Comparison of ENCODE assay signal across 8 cellular contexts in the genomic region with DNA sequence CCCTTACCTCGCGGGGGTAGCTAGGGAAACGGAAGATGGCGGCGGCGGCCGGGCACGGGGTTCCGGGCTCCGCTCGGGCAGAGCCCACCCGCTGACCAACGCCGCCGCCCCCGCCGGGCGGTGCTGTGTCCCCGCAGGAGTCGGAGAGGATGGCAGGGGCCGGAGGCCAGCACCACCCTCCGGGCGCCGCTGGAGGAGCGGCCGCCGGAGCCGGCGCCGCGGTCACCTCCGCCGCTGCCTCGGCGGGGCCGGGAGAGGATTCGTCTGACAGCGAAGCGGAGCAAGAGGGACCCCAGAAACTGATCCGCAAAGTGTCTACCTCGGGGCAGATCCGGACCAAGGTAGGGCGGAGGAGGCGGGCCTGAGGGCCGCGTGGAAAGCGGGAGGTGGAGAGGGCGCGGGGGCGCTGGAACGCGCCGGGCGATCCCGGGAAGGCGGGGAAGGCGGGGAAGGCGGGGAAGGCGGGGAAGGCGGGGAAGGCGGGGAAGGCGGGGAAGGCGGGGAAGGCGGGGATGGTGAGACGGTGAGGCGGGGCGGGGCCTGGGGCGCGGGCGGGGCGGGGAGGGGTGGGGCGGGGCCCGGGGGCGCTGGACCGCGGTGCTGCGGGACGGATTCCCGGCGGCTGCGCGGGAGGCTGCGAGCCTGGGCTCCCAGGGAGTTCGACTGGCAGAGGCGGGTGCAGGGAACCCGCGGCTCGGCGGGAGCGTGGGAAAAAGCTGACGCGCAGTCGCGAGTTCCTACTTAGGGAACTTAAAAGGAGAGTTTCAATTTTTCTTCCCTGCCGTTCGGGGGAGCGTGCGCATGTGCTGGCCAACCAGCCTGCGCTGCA. TPM values are rescaled to one million over a fixed set of nuclear protein-coding genes. Genes with fewer than 3 reads are reported as not detected.
DNase-seq lines count a peak whose midpoint lies in the region; ATAC-seq lines count a peak whose summit lies in the region.

A gene with protein sequence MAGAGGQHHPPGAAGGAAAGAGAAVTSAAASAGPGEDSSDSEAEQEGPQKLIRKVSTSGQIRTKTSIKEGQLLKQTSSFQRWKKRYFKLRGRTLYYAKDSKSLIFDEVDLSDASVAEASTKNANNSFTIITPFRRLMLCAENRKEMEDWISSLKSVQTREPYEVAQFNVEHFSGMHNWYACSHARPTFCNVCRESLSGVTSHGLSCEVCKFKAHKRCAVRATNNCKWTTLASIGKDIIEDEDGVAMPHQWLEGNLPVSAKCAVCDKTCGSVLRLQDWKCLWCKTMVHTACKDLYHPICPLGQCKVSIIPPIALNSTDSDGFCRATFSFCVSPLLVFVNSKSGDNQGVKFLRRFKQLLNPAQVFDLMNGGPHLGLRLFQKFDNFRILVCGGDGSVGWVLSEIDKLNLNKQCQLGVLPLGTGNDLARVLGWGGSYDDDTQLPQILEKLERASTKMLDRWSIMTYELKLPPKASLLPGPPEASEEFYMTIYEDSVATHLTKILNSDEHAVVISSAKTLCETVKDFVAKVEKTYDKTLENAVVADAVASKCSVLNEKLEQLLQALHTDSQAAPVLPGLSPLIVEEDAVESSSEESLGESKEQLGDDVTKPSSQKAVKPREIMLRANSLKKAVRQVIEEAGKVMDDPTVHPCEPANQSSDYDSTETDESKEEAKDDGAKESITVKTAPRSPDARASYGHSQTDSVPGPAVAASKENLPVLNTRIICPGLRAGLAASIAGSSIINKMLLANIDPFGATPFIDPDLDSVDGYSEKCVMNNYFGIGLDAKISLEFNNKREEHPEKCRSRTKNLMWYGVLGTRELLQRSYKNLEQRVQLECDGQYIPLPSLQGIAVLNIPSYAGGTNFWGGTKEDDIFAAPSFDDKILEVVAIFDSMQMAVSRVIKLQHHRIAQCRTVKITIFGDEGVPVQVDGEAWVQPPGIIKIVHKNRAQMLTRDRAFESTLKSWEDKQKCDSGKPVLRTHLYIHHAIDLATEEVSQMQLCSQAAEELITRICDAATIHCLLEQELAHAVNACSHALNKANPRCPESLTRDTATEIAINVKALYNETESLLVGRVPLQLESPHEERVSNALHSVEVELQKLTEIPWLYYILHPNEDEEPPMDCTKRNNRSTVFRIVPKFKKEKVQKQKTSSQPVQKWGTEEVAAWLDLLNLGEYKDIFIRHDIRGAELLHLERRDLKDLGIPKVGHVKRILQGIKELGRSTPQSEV (plus strand): TSS at position 24 of the 829 bp plus-strand sequence. CDS start 126 bp downstream, at position 150.

- intact Hi-C loops in activated CD4-positive, alpha-beta T cell treated with anti-CD3 and anti-CD28 coated beads, Interleukin-2, amount 10 ng/mL, durations not matched to agents 24 days and 14 days (cut with micrococcal nuclease) = loop anchor here (1.0 to 10.0 kb wide), 6 partner anchors 9 to 734 kb away; partner anchors contain the start of genes NAA16, RGCC and VWA8
- intact Hi-C loops in dendritic cell treated with granulocyte-macrophage colony-stimulating factor and Interleukin-4, amounts not matched to agents 40 ng/mL and 50 ng/mL, for 4 days (cut with micrococcal nuclease) = loop anchor here (1.0 to 10.0 kb wide), 3 partner anchors 8 to 226 kb away; partner anchors contain the start of genes AKAP11 and VWA8

- H3K4me1 Mint-ChIP-seq in activated CD4-positive, alpha-beta T cell treated with anti-CD3 and anti-CD28 coated beads, Interleukin-2, amount 10 ng/mL, durations not matched to agents 24 days and 14 days = peaks cover 20% of the 10 kb centered on the region
- peaks cover 18% of the 10 kb centered on the region for H3K4me1 Mint-ChIP-seq in dendritic cell treated with granulocyte-macrophage colony-stimulating factor and Interleukin-4, amounts not matched to agents 40 ng/mL and 50 ng/mL, for 4 days (ENCODE audit: low read depth)

- DNase-seq in 8988T (peak; percentile 60), NCI-H2227 (lab: John Stamatoyannopoulos, UW; ENCODE audit: unreplicated experiment) (peak; percentile 69), left lobe of liver (ENCODE audit: low spot score) (peak; percentile 90)
- peak; percentile 89 for DNase-seq in activated CD4-positive, alpha-beta T cell treated with anti-CD3 and anti-CD28 coated beads, Interleukin-2, amount 10 ng/mL, durations not matched to agents 24 days and 14 days
- peak; percentile 70 to 77 for DNase-seq in stimulated activated CD4-positive, alpha-beta T cell treated with anti-CD3 and anti-CD28 coated beads, Interleukin-2, amount 100 ng/mL, for 24 hours

- H3K36me3 Mint-ChIP-seq in activated CD4-positive, alpha-beta T cell treated with anti-CD3 and anti-CD28 coated beads, Interleukin-2, amount 10 ng/mL, durations not matched to agents 24 days and 14 days (ENCODE audit: low read depth) = peaks cover 31% of the 10 kb centered on the region
- H3K36me3 Mint-ChIP-seq in dendritic cell treated with granulocyte-macrophage colony-stimulating factor and Interleukin-4, amounts not matched to agents 40 ng/mL and 50 ng/mL, for 4 days (ENCODE audit: low read depth) = peaks cover 14% of the 10 kb centered on the region

- peaks cover 12% of the 10 kb centered on the region for H3K27me3 Mint-ChIP-seq in activated CD4-positive, alpha-beta T cell treated with anti-CD3 and anti-CD28 coated beads, Interleukin-2, amount 10 ng/mL, durations not matched to agents 24 days and 14 days
- H3K27me3 Mint-ChIP-seq in dendritic cell treated with granulocyte-macrophage colony-stimulating factor and Interleukin-4, amounts not matched to agents 40 ng/mL and 50 ng/mL, for 4 days = peaks cover 32% of the 10 kb centered on the region

- peak; percentile 62 for ATAC-seq in GM18502 (IDR thresholded peaks at IDR 0.05; ENCODE audit: poor library complexity, unreplicated experiment)
- ATAC-seq in HG02973 (IDR thresholded peaks at IDR 0.05; ENCODE audit: unreplicated experiment) = peak; percentile 34
- ATAC-seq in left lobe of liver = peak; percentile 87

- peak within 1 kb of the TSS; percentile 90 for H3K4me3 Mint-ChIP-seq in activated CD4-positive, alpha-beta T cell treated with anti-CD3 and anti-CD28 coated beads, Interleukin-2, amount 10 ng/mL, durations not matched to agents 24 days and 14 days
- peak within 1 kb of the TSS; percentile 90 for H3K4me3 Mint-ChIP-seq in dendritic cell treated with granulocyte-macrophage colony-stimulating factor and Interleukin-4, amounts not matched to agents 40 ng/mL and 50 ng/mL, for 4 days

- H3K9me3 Mint-ChIP-seq in activated CD4-positive, alpha-beta T cell treated with anti-CD3 and anti-CD28 coated beads, Interleukin-2, amount 10 ng/mL, durations not matched to agents 24 days and 14 days = no peaks in the 10 kb centered on the region
- no peaks in the 10 kb centered on the region for H3K9me3 Mint-ChIP-seq in dendritic cell treated with granulocyte-macrophage colony-stimulating factor and Interleukin-4, amounts not matched to agents 40 ng/mL and 50 ng/mL, for 4 days

- peak within 1 kb of the TSS; percentile 88 for H3K27ac Mint-ChIP-seq in activated CD4-positive, alpha-beta T cell treated with anti-CD3 and anti-CD28 coated beads, Interleukin-2, amount 10 ng/mL, durations not matched to agents 24 days and 14 days
- peak within 1 kb of the TSS; percentile 83 for H3K27ac Mint-ChIP-seq in dendritic cell treated with granulocyte-macrophage colony-stimulating factor and Interleukin-4, amounts not matched to agents 40 ng/mL and 50 ng/mL, for 4 days

RNA-seq across cellular contexts. Expression of the gene that starts here (rescaled TPM):
- 13.4 and 17.9 TPM in 2 replicates for total RNA-seq in activated CD4-positive, alpha-beta T cell treated with anti-CD3 and anti-CD28 coated beads, Interleukin-2, amount 10 ng/mL, durations not matched to agents 24 days and 14 days
- total RNA-seq in left lobe of liver = 1.1 TPM

Comparison
In these comparisons a context has a peak if more than half of its experiments do, and no peak if none do; other contexts are left out.
1. Peak in every context shown above with its lines: DNase-seq and ATAC-seq.
2. ATAC-seq: peak in every context shown above with its lines; median percentile 87 in left lobe of liver; 62 in GM18502; 34 in HG02973.